8 cellular contexts compared by ENCODE assay signal in genomic region chr6:24583463-24584389, GRCh38.
A peak's percentile ranks its signal among the peaks of the same experiment; 100 is the strongest.
DNase-seq lines count a peak whose midpoint lies in the region; ATAC-seq and TF ChIP-seq lines count a peak whose summit lies in the region.

No MANE protein-coding gene starts in this region.

- no peaks in the 10 kb centered on the region for H3K9me3 Mint-ChIP-seq in naive thymus-derived CD8-positive, alpha-beta T cell
- no peaks in the 10 kb centered on the region for H3K9me3 Mint-ChIP-seq in stimulated activated effector memory CD8-positive, alpha-beta T cell treated with anti-CD3 and anti-CD28 coated beads, Interleukin-12 subunit alpha, Interleukin-12 subunit beta, amount 100 ng/mL, for 72 hours

- H3K4me3 Mint-ChIP-seq in naive thymus-derived CD8-positive, alpha-beta T cell, result peak overlapping the region in 1 of 10 donors; percentile 35
- no peak overlapping the region for H3K4me3 Mint-ChIP-seq in stimulated activated effector memory CD8-positive, alpha-beta T cell treated with anti-CD3 and anti-CD28 coated beads, Interleukin-12 subunit alpha, Interleukin-12 subunit beta, amount 100 ng/mL, for 72 hours

- no peaks in the 10 kb centered on the region for H3K27me3 ChIP-seq in NT2/D1 (ENCODE audit: insufficient read depth, insufficient read length)

- POLR2A ChIA-PET in naive thymus-derived CD8-positive, alpha-beta T cell (lab: Charles Lee), result interaction anchor here (0.6 to 1.1 kb wide), 3 partner anchors 12 to 234 kb away, joined by 3 to 5 read pairs (median 5); no protein-coding TSS in a partner anchor

- H3K4me1 Mint-ChIP-seq in naive thymus-derived CD8-positive, alpha-beta T cell, result peaks cover 2 to 10% (median 4%) of the 10 kb centered on the region in 4 donors
- no peaks in the 10 kb centered on the region for H3K4me1 Mint-ChIP-seq in stimulated activated effector memory CD8-positive, alpha-beta T cell treated with anti-CD3 and anti-CD28 coated beads, Interleukin-12 subunit alpha, Interleukin-12 subunit beta, amount 100 ng/mL, for 72 hours

- peak; percentile 64 for ATAC-seq in GM19043 (IDR thresholded peaks at IDR 0.05; ENCODE audit: low read depth, unreplicated experiment)
- ATAC-seq in naive thymus-derived CD8-positive, alpha-beta T cell, result peak; percentile 67 to 80
- ATAC-seq in stimulated activated effector memory CD8-positive, alpha-beta T cell treated with anti-CD3 and anti-CD28 coated beads, Interleukin-12 subunit alpha, Interleukin-12 subunit beta, amount 100 ng/mL, for 72 hours, result peak; percentile 83

- peaks cover 8 to 21% (median 10%) of the 10 kb centered on the region in 5 donors for H3K27me3 Mint-ChIP-seq in naive thymus-derived CD8-positive, alpha-beta T cell

- no peaks in the 10 kb centered on the region for H3K36me3 ChIP-seq in NT2/D1 (ENCODE audit: insufficient read depth, insufficient read length, low read length)

- no peak for TF ChIP-seq POLR2A in erythroblast (IDR thresholded peaks at IDR 0.05; ENCODE audit: low read length)

- peak; percentile 68 for DNase-seq in AG08395 (ENCODE audit: low spot score)
- peak; percentile 32 for DNase-seq in HuH-7 (ENCODE audit: low spot score)
- peak; percentile 56 for DNase-seq in NT2/D1 (ENCODE audit: low read depth, low spot score)
- DNase-seq in activated CD8-positive, alpha-beta memory T cell treated with anti-CD3 and anti-CD28 coated beads, Interleukin-2, amount 50 U/mL, for 4 hours, result peak; percentile 73
- peak; percentile 77 to 87 for DNase-seq in erythroblast (lab: John Stamatoyannopoulos, UW)
- DNase-seq in naive thymus-derived CD8-positive, alpha-beta T cell, result peak; percentile 48 to 78 (median 64)
- DNase-seq in stimulated activated effector memory CD8-positive, alpha-beta T cell treated with anti-CD3 and anti-CD28 coated beads, Interleukin-12 subunit alpha, Interleukin-12 subunit beta, amount 100 ng/mL, for 72 hours (ENCODE audit: low spot score in 2 of 2), result peak; percentile 62 to 83

- H3K27ac Mint-ChIP-seq in naive thymus-derived CD8-positive, alpha-beta T cell, result no peak overlapping the region
- H3K27ac Mint-ChIP-seq in stimulated activated effector memory CD8-positive, alpha-beta T cell treated with anti-CD3 and anti-CD28 coated beads, Interleukin-12 subunit alpha, Interleukin-12 subunit beta, amount 100 ng/mL, for 72 hours, result no peak overlapping the region

- H3K36me3 Mint-ChIP-seq in naive thymus-derived CD8-positive, alpha-beta T cell, result no peaks in the 10 kb centered on the region
- no peaks in the 10 kb centered on the region for H3K36me3 Mint-ChIP-seq in stimulated activated effector memory CD8-positive, alpha-beta T cell treated with anti-CD3 and anti-CD28 coated beads, Interleukin-12 subunit alpha, Interleukin-12 subunit beta, amount 100 ng/mL, for 72 hours

- H3K9me3 ChIP-seq in NT2/D1 (ENCODE audit: insufficient read depth, low read length), result no peaks in the 10 kb centered on the region

- H3K4me3 ChIP-seq in NT2/D1 (ENCODE audit: insufficient read length, low read depth), result no peak overlapping the region

- no peaks in the 10 kb centered on the region for H3K4me1 ChIP-seq in NT2/D1 (ENCODE audit: insufficient read depth, insufficient read length)

- no peak overlapping the region for H3K9ac ChIP-seq in NT2/D1 (ENCODE audit: insufficient read length, low read depth)

Comparison
In these comparisons a context has a peak if more than half of its experiments do, and no peak if none do; other contexts are left out.
1. DNase-seq: peak in every context shown above with its lines; median percentile 82 in erythroblast; 73 in activated CD8-positive, alpha-beta memory T cell treated with anti-CD3 and anti-CD28 coated beads, Interleukin-2, amount 50 U/mL, for 4 hours; 72 in stimulated activated effector memory CD8-positive, alpha-beta T cell treated with anti-CD3 and anti-CD28 coated beads, Interleukin-12 subunit alpha, Interleukin-12 subunit beta, amount 100 ng/mL, for 72 hours; 68 in AG08395; 64 in naive thymus-derived CD8-positive, alpha-beta T cell; 56 in NT2/D1; 32 in HuH-7.